In the genomic region with DNA sequence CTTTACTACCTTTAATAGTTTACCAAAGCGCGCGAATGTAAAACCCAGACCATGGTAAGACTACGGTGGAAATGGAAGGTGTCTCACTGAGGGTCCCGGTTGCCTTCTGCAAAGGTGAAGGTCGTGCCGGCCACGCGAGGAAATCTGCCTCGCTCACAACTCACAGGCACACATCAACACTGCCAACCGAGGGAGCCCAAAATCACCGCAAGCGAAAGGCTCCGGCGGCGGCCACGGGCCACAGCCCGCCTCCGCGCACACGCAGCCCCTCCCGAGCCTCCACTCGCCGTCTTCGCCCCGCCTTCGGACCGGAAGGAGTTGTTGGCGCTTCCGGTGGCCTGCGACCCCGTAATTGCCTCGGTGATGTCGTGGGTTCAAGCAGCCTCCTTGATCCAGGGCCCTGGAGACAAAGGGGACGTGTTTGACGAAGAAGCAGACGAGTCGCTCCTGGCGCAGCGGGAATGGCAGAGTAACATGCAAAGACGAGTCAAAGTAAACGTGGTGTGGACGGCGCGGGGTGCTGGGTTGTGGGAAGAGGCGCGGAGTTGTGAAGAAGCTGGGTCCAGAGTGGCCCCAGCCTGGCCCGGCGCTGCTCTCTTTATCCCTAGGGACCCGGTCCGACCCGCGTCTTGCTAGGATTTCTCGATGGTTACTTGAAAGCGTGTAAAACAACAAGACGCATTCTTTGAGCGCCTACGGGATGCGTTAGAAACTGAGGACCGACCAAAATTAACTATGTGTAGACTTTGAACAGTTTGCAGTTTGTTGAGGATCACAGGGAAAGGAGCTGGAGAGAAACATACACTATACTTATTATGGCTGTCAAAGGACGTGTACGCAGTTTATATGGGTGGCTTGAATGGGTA, we compare ENCODE assay signal across 8 cellular contexts. TPM values are rescaled to one million over a fixed set of nuclear protein-coding genes. Genes with fewer than 3 reads are reported as not detected.
A peak's percentile ranks its signal among the peaks of the same experiment; 100 is the strongest.
DNase-seq lines count a peak whose midpoint lies in the region; ATAC-seq, FAIRE-seq and TF ChIP-seq lines count a peak whose summit lies in the region.

A gene with protein sequence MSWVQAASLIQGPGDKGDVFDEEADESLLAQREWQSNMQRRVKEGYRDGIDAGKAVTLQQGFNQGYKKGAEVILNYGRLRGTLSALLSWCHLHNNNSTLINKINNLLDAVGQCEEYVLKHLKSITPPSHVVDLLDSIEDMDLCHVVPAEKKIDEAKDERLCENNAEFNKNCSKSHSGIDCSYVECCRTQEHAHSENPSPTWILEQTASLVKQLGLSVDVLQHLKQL (plus strand): TSS at position 349 of the 866 bp plus-strand sequence. CDS start 15 bp downstream, at position 364.

- no peaks in the 10 kb centered on the region for H3K4me1 ChIP-seq in BE2C

- peak within 1 kb of the TSS; percentile 97 for H3K27ac Mint-ChIP-seq in activated CD4-positive, alpha-beta T cell treated with anti-CD3 and anti-CD28 coated beads, Interleukin-2, amount 10 ng/mL, durations not matched to agents 24 days and 14 days

- peaks cover 4% of the 10 kb centered on the region for H3K36me3 Mint-ChIP-seq in activated CD4-positive, alpha-beta T cell treated with anti-CD3 and anti-CD28 coated beads, Interleukin-2, amount 10 ng/mL, durations not matched to agents 24 days and 14 days (ENCODE audit: low read depth)

- peak within 1 kb of the TSS; percentile 59 to 77 for H3K27ac ChIP-seq in coronary artery

- H3K27me3 ChIP-seq in BE2C: no peaks in the 10 kb centered on the region

- no peaks in the 10 kb centered on the region for H3K9me3 ChIP-seq in BE2C

- FAIRE-seq in GM19239 (lab: Jason Lieb, UNC): peak; percentile 94

- peaks cover 19% of the 10 kb centered on the region for H3K4me1 Mint-ChIP-seq in activated CD4-positive, alpha-beta T cell treated with anti-CD3 and anti-CD28 coated beads, Interleukin-2, amount 10 ng/mL, durations not matched to agents 24 days and 14 days

- peaks cover 7% of the 10 kb centered on the region for H3K27me3 Mint-ChIP-seq in activated CD4-positive, alpha-beta T cell treated with anti-CD3 and anti-CD28 coated beads, Interleukin-2, amount 10 ng/mL, durations not matched to agents 24 days and 14 days

- intact Hi-C loops in activated CD4-positive, alpha-beta T cell treated with anti-CD3 and anti-CD28 coated beads, Interleukin-2, amount 10 ng/mL, durations not matched to agents 24 days and 14 days (cut with micrococcal nuclease): loop anchor here (2.0 to 5.0 kb wide), 3 partner anchors 57 to 566 kb away; partner anchors contain the start of genes MPLKIP and RALA
- intact Hi-C loops in left colon (cut with DNase I, micrococcal nuclease): no loop called here

- H3K36me3 ChIP-seq in BE2C: peaks cover 7% of the 10 kb centered on the region

- ATAC-seq in HG03442 (IDR thresholded peaks at IDR 0.05; ENCODE audit: unreplicated experiment) (peak; percentile 99), left colon (peak; percentile 89)

- peak within 1 kb of the TSS; percentile 99 for H3K4me3 Mint-ChIP-seq in activated CD4-positive, alpha-beta T cell treated with anti-CD3 and anti-CD28 coated beads, Interleukin-2, amount 10 ng/mL, durations not matched to agents 24 days and 14 days

- TF ChIP-seq CTCF in BE2C (IDR thresholded peaks at IDR 0.05; ENCODE audit: low read depth, low read length): no peak
- TF ChIP-seq CTCF in coronary artery (IDR thresholded peaks at IDR 0.05): no peak

- H3K9me3 Mint-ChIP-seq in activated CD4-positive, alpha-beta T cell treated with anti-CD3 and anti-CD28 coated beads, Interleukin-2, amount 10 ng/mL, durations not matched to agents 24 days and 14 days: peaks cover 4% of the 10 kb centered on the region

- peak; percentile 89 for DNase-seq in BE2C
- peak; percentile 75 for DNase-seq in GM19239 (ENCODE audit: insufficient read length, low spot score)
- DNase-seq in NCI-H510A treated with DMSO at 0.1 percent for 48 hours (lab: John Stamatoyannopoulos, UW): peak; percentile 72
- peak; percentile 94 for DNase-seq in activated CD4-positive, alpha-beta T cell treated with anti-CD3 and anti-CD28 coated beads, Interleukin-2, amount 10 ng/mL, durations not matched to agents 24 days and 14 days
- peak; percentile 87 for DNase-seq in coronary artery (ENCODE audit: low spot score)
- peak; percentile 84 to 88 for DNase-seq in left colon
- DNase-seq in stimulated activated CD4-positive, alpha-beta T cell treated with anti-CD3 and anti-CD28 coated beads, Interleukin-1b, Interleukin-23, amount 100 ng/mL, for 48 hours: peak; percentile 85

- peak within 1 kb of the TSS; percentile 90 for H3K4me3 ChIP-seq in BE2C (ENCODE audit: low read depth, low read length)
- peak within 1 kb of the TSS; percentile 87 for H3K4me3 ChIP-seq in coronary artery

RNA-seq across cellular contexts. Expression of the gene that starts here (rescaled TPM):
- polyA plus RNA-seq in BE2C (2012; ENCODE audit: insufficient read depth, insufficient read length, low read depth): 52.8 TPM
- total RNA-seq in activated CD4-positive, alpha-beta T cell treated with anti-CD3 and anti-CD28 coated beads, Interleukin-2, amount 10 ng/mL, durations not matched to agents 24 days and 14 days: 14.2 and 14.3 TPM in 2 replicates
- 10 to 100 TPM; 19.0 to 27.4 TPM for total RNA-seq in left colon

Comparison
In these comparisons a context has a peak if more than half of its experiments do, and no peak if none do; other contexts are left out.
1. Peak in every context shown above with its lines: DNase-seq, ATAC-seq, H3K4me3 ChIP-seq and H3K27ac ChIP-seq.